7 cellular contexts compared by ENCODE assay signal in genomic region chr17:48347203-48347602, GRCh38.
"Had no signal": no experiment of that assay in that cellular context is flagged by ENCODE, and none has a peak within 500 bp of the region (broad histone marks: within the 10 kb centered on the region; RNA-seq: fewer than 3 reads in every experiment).

No MANE protein-coding gene starts in this region.

- H3K4me2 ChIP-seq: GM23338 had no signal

- H3K9me3 Mint-ChIP-seq: GM23338, H9 had no signal

- H2AFZ ChIP-seq: GM23338 had no signal

- H3K27ac Mint-ChIP-seq: GM23338, H9 had no signal

- ATAC-seq: GM23338, K562 had no signal

- FAIRE-seq: H1, HTR-8/SVneo, K562 had no signal

- H3K4me3 ChIP-seq: GM23338, K562 had no signal

- DNase-seq: H9, HCEC 1CT, IMR-90 had no signal
